Comparison of ENCODE assay signal across 13 cellular contexts in genomic region chr5:98308960-98309359, GRCh38.
DNase-seq lines count a peak whose midpoint lies in the region; ATAC-seq and TF ChIP-seq lines count a peak whose summit lies in the region.
"Had no signal": no experiment of that assay in that cellular context is flagged by ENCODE, and none has a peak within 500 bp of the region (broad histone marks: within the 10 kb centered on the region; RNA-seq: fewer than 3 reads in every experiment).

No MANE protein-coding gene starts in this region.

- H3K27me3 ChIP-seq in esophagus muscularis mucosa: no peaks in the 10 kb centered on the region
- H3K27me3 ChIP-seq: right atrium auricular region had no signal

- ATAC-seq in GM18907 (IDR thresholded peaks at IDR 0.05; ENCODE audit: unreplicated experiment): no peak

- no peak for TF ChIP-seq EP300 in esophagus muscularis mucosa (IDR thresholded peaks at IDR 0.05)

- H3K9me3 ChIP-seq in esophagus muscularis mucosa: no peaks in the 10 kb centered on the region
- H3K9me3 ChIP-seq: right atrium auricular region had no signal

- DNase-seq in HFF-Myc (ENCODE audit: extremely low read depth, low read depth) (no peak), SW 1271 (lab: John Stamatoyannopoulos, UW) (peak; percentile 45 to 88), fibroblast of pulmonary artery (ENCODE audit: low read depth) (peak; percentile 35), skeletal muscle cell (ENCODE audit: low read depth) (no peak), RPMI8226 (no peak), esophagus muscularis mucosa (ENCODE audit: extremely low spot score) (no peak), NCI-H2029 (lab: John Stamatoyannopoulos, UW) (no peak)
- DNase-seq: activated naive CD4-positive, alpha-beta T cell treated with anti-CD3 and anti-CD28 coated beads, Interleukin-2, amount 50 U/mL, for 16 hours; cerebellar nuclear complex; NCI-H1105; NCI-H526 had no signal

- H3K4me1 ChIP-seq in esophagus muscularis mucosa: peaks cover 0 to 13% (median 3%) of the 10 kb centered on the region in 4 donors
- H3K4me1 ChIP-seq: right atrium auricular region had no signal

- intact Hi-C loops in esophagus muscularis mucosa (cut with DNase I): no loop called here

- H3K27ac ChIP-seq in esophagus muscularis mucosa (replicated peaks in 1 of 4): peak overlapping the region in 1 of 4 donors; percentile 39

- 78% methylated on average over 4 of the region's 4 CpGs for WGBS in esophagus muscularis mucosa

- no peak for TF ChIP-seq CTCF in HFF-Myc (IDR thresholded peaks at IDR 0.05; ENCODE audit: low read depth, low read length, missing control alignments)
- no peak for TF ChIP-seq CTCF in fibroblast of pulmonary artery (IDR thresholded peaks at IDR 0.05; ENCODE audit: low read length, missing control alignments)
- TF ChIP-seq CTCF in esophagus muscularis mucosa (IDR thresholded peaks at IDR 0.05): no peak

- H3K4me3 ChIP-seq in HFF-Myc (replicated peaks; ENCODE audit: low read depth, low read length): peak overlapping the region; percentile 21; the same call in 1 of the 2 replicates
- peak overlapping the region; percentile 47 for H3K4me3 ChIP-seq in fibroblast of pulmonary artery (replicated peaks; ENCODE audit: low read depth, low read length)
- H3K4me3 ChIP-seq in skeletal muscle cell (ENCODE audit: low read depth, low read length): peak overlapping the region; percentile 33
- H3K4me3 ChIP-seq in esophagus muscularis mucosa: no peak overlapping the region
- H3K4me3 ChIP-seq: right atrium auricular region had no signal

- H3K36me3 ChIP-seq in esophagus muscularis mucosa: no peaks in the 10 kb centered on the region
- H3K36me3 ChIP-seq: right atrium auricular region had no signal

- TF ChIP-seq POLR2A in esophagus muscularis mucosa (IDR thresholded peaks at IDR 0.05; ENCODE audit: low read depth): no peak

Comparison
In these comparisons a context has a peak if more than half of its experiments do, and no peak if none do; other contexts are left out.
1. DNase-seq: peak in SW 1271 (2 of 2) and fibroblast of pulmonary artery (single experiment); none in HFF-Myc (single experiment), skeletal muscle cell (single experiment), RPMI8226 (single experiment), esophagus muscularis mucosa (single experiment) and NCI-H2029 (single experiment).
2. H3K4me3 ChIP-seq: peak in HFF-Myc (single experiment), fibroblast of pulmonary artery (single experiment) and skeletal muscle cell (single experiment); none in esophagus muscularis mucosa (0 of 4).